In the genomic region with DNA sequence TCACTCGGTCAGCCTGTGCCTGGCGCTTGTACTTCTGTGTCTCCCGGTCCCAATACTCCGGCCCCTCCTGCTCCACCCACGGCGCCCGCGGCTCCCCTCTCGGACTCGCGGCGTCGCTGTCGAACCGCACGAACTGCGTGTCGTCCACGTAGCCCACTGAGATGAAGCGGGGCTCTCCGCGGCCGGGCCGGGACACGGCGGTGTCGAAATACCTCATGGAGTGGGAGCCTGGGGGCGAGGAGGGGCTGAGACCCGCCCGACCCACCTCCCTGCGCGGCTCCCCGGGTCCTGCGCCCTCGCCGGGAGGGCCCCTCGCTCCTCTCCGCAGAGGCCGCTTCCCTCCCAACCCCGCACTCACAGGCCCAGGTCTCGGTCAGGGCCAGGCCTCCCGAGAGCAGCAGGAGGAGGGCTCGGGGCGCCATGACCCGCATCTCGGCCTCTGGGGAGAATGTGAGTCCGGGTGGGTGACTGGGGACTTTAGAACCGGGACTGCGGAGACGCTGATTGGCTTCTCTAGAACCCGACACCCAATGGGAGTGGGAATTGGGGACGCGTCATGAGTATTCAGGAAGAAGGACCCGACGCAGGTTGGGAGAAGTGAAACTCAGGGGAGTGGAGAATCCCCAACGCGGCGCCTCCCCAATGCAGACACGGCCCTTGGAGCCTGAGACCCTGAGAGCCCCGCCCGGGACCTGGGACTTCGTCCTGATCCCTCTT, we compare ENCODE assay signal across 8 cellular contexts. TPM values are rescaled to one million over a fixed set of nuclear protein-coding genes. Genes with fewer than 3 reads are reported as not detected.
DNase-seq lines count a peak whose midpoint lies in the region; ATAC-seq and TF ChIP-seq lines count a peak whose summit lies in the region.

A gene (minus strand): TSS at position 452 of the 717 bp plus-strand sequence. CDS start 21 bp downstream, at position 431.

- TF ChIP-seq CTCF in chondrocyte (IDR thresholded peaks at IDR 0.05) (peak; percentile 33), kidney epithelial cell (IDR thresholded peaks at IDR 0.05; ENCODE audit: insufficient read depth, low read length, poor library complexity, severe bottlenecking) (no peak)

- peaks cover 1% of the 10 kb centered on the region for H3K36me3 ChIP-seq in kidney epithelial cell (ENCODE audit: control insufficient read depth, insufficient read depth, low read length)

- peak within 1 kb of the TSS; percentile 77 for H3K4me3 Mint-ChIP-seq in chondrocyte (ENCODE audit: unreplicated experiment)

- H3K4me3 ChIP-seq in kidney epithelial cell (ENCODE audit: low read depth, low read length) = peak within 1 kb of the TSS; percentile 62

- peak within 1 kb of the TSS; percentile 58 for H3K27ac Mint-ChIP-seq in chondrocyte (ENCODE audit: unreplicated experiment)

- peaks cover 17% of the 10 kb centered on the region for H3K4me1 Mint-ChIP-seq in chondrocyte (ENCODE audit: low read depth)

- no peaks in the 10 kb centered on the region for H3K27me3 ChIP-seq in kidney epithelial cell (ENCODE audit: control insufficient read depth, insufficient read depth, low read length)

- ATAC-seq in GM18909 (IDR thresholded peaks at IDR 0.05; ENCODE audit: poor library complexity, unreplicated experiment) (peak; percentile 89), HG03175 (IDR thresholded peaks at IDR 0.05; ENCODE audit: unreplicated experiment) (peak; percentile 92)

- peaks cover 11% of the 10 kb centered on the region for H3K36me3 Mint-ChIP-seq in chondrocyte (ENCODE audit: low read depth)

- no peaks in the 10 kb centered on the region for H3K9me3 Mint-ChIP-seq in chondrocyte (ENCODE audit: low read depth)

- peak; percentile 97 for DNase-seq in AG08396 (ENCODE audit: low spot score)
- peak; percentile 90 for DNase-seq in NCI-H345 (lab: John Stamatoyannopoulos, UW)
- DNase-seq in activated CD4-positive, alpha-beta T cell treated with anti-CD3 and anti-CD28 coated beads for 24 hours (ENCODE audit: low read depth in 2 of 2) = peak; percentile 73 to 78
- peak; percentile 87 for DNase-seq in chondrocyte (ENCODE audit: low spot score)
- DNase-seq in kidney epithelial cell (ENCODE audit: low read depth) = peak; percentile 78
- DNase-seq in stimulated activated CD4-positive, alpha-beta T cell treated with anti-CD3 and anti-CD28 coated beads, Interleukin-15, amount 100 ng/mL, for 24 hours = peak; percentile 92

- peaks cover 41% of the 10 kb centered on the region for H3K27me3 Mint-ChIP-seq in chondrocyte (ENCODE audit: low read depth)

RNA-seq across cellular contexts. Expression of the gene that starts here (rescaled TPM):
- 176 to 187 TPM (median 182 TPM) in 3 replicates for total RNA-seq in chondrocyte
- 696 and 738 TPM in 2 replicates for total RNA-seq in kidney epithelial cell

Comparison
In these comparisons a context has a peak if more than half of its experiments do, and no peak if none do; other contexts are left out.
1. Peak in every context shown above with its lines: DNase-seq, ATAC-seq and H3K4me3 ChIP-seq.